ENCODE assay signal across 15 cellular contexts in genomic region chr17:82134101-82134500, GRCh38. TPM values are rescaled to one million over a fixed set of nuclear protein-coding genes. Genes with fewer than 3 reads are reported as not detected.
A peak's percentile ranks its signal among the peaks of the same experiment; 100 is the strongest.
DNase-seq lines count a peak whose midpoint lies in the region; ATAC-seq and TF ChIP-seq lines count a peak whose summit lies in the region.
"Had no signal": no experiment of that assay in that cellular context is flagged by ENCODE, and none has a peak within 500 bp of the region (broad histone marks: within the 10 kb centered on the region; RNA-seq: fewer than 3 reads in every experiment).

No MANE protein-coding gene starts in this region.

- 81 to 91% (median 91%) methylated on average over 11 of the region's 11 CpGs for WGBS in psoas muscle, 3 donors
- 97% methylated on average over 11 of the region's 11 CpGs for WGBS in GM23248 (ENCODE audit: low coverage in 1 of 2, low lambda C conversion rate in 2 of 2, missing lambda C conversion rate in 2 of 2), 2 experiments

- H3K9me3 ChIP-seq in fibroblast of lung (ENCODE audit: control insufficient read depth, insufficient read depth, low read depth, low read length) (no peaks in the 10 kb centered on the region), psoas muscle (no peaks in the 10 kb centered on the region), GM23248 (ENCODE audit: low read depth) (no peaks in the 10 kb centered on the region)
- H3K9me3 ChIP-seq: pancreas had no signal

- H3K4me1 ChIP-seq in fibroblast of lung (ENCODE audit: control insufficient read depth, extremely low read depth, insufficient read depth, low read length) (peaks cover 3% of the 10 kb centered on the region), psoas muscle (no peaks in the 10 kb centered on the region), GM23248 (ENCODE audit: insufficient read depth) (0 out of 2 replicates have a peak, but pooled peaks cover 3% of the 10 kb centered on the region)
- H3K4me1 ChIP-seq: pancreas had no signal

- H3K4me2 ChIP-seq in fibroblast of lung (ENCODE audit: extremely low read depth, insufficient read depth, low read length) = no peak overlapping the region
- H3K4me2 ChIP-seq in GM23248 (ENCODE audit: unreplicated experiment) = no peak overlapping the region

- peak; percentile 1 for DNase-seq in AG10803 (ENCODE audit: low read depth)
- DNase-seq in NCI-H69 (lab: John Stamatoyannopoulos, UW) = peak; percentile 77
- DNase-seq in fibroblast of lung (ENCODE audit: low read depth in 2 of 2) = peak in 1 of 2 donors; percentile 82
- peak; percentile 36 to 70 for DNase-seq in psoas muscle
- no peak for DNase-seq in NCI-H2227 treated with DMSO at 0.1 percent for 48 hours (lab: John Stamatoyannopoulos, UW)
- no peak for DNase-seq in GM23248
- DNase-seq: activated CD4-positive, alpha-beta T cell treated with anti-CD3 and anti-CD28 coated beads for 4 hours; central memory CD4-positive, alpha-beta T cell; foreskin melanocyte; GF-D8; left ventricle myocardium superior; NCI-H774; pancreas had no signal

- TF ChIP-seq CTCF in AG10803 (conservative IDR thresholded peaks at IDR 0.05; ENCODE audit: low read length) (no peak), fibroblast of lung (conservative IDR thresholded peaks at IDR 0.05 in 1 of 2, IDR thresholded peaks at IDR 0.05 in 1 of 2; ENCODE audit: low read depth in 1 of 2, low read length in 2 of 2) (no peak), psoas muscle (IDR thresholded peaks at IDR 0.05) (no peak)

- H3K27me3 ChIP-seq in fibroblast of lung (ENCODE audit: control insufficient read depth, insufficient read depth, low read length) (no peaks in the 10 kb centered on the region), psoas muscle (ENCODE audit: insufficient read depth in 3 of 3, low read length in 2 of 3) (no peaks in the 10 kb centered on the region), GM23248 (replicated peaks; ENCODE audit: insufficient read depth) (no peaks in the 10 kb centered on the region)
- H3K27me3 ChIP-seq: pancreas had no signal

- H2AFZ ChIP-seq in fibroblast of lung (ENCODE audit: low read length) (no peak overlapping the region), GM23248 (no peak overlapping the region)

- H3K4me3 ChIP-seq in AG10803 (ENCODE audit: low read length) (no peak overlapping the region), fibroblast of lung (replicated peaks in 1 of 4; ENCODE audit: control extremely low read depth in 1 of 4, insufficient read depth in 1 of 4, low read depth in 3 of 4, low read length in 4 of 4) (no peak overlapping the region), psoas muscle (no peak overlapping the region), GM23248 (no peak overlapping the region)
- H3K4me3 ChIP-seq: pancreas had no signal

- H3K9ac ChIP-seq in fibroblast of lung (ENCODE audit: insufficient read depth, low read length) (no peak overlapping the region), GM23248 (no peak overlapping the region)

- peak overlapping the region; percentile 1 for H3K27ac ChIP-seq in fibroblast of lung (ENCODE audit: insufficient read depth, low read length)
- peak overlapping the region; percentile 6 for H3K27ac ChIP-seq in psoas muscle
- H3K27ac ChIP-seq in GM23248 = no peak overlapping the region
- H3K27ac ChIP-seq: pancreas had no signal

- ATAC-seq in psoas muscle (peak; percentile 57 to 91 (median 82)), HG02610 (IDR thresholded peaks at IDR 0.05; ENCODE audit: unreplicated experiment) (no peak), GM18511 (IDR thresholded peaks at IDR 0.05; ENCODE audit: unreplicated experiment) (no peak)
- ATAC-seq: left ventricle myocardium superior had no signal

- in situ Hi-C loops in GM23248 (cut with MboI) = no loop called here

- no peaks in the 10 kb centered on the region for H3K9me2 ChIP-seq in GM23248 (ENCODE audit: insufficient read depth)

- intact Hi-C loops in psoas muscle (cut with DNase I) = no loop called here

- H3K36me3 ChIP-seq in fibroblast of lung (ENCODE audit: control insufficient read depth, insufficient read depth, low read length) (no peaks in the 10 kb centered on the region), psoas muscle (ENCODE audit: insufficient read depth in 1 of 2, low read depth in 1 of 2) (no peaks in the 10 kb centered on the region), GM23248 (ENCODE audit: low read depth) (no peaks in the 10 kb centered on the region)
- H3K36me3 ChIP-seq: pancreas had no signal

- H4K20me1 ChIP-seq in fibroblast of lung (ENCODE audit: control insufficient read depth, extremely low read depth, insufficient read depth, low read length) (no peaks in the 10 kb centered on the region), GM23248 (ENCODE audit: insufficient read depth) (no peaks in the 10 kb centered on the region)

- H3K79me2 ChIP-seq in fibroblast of lung (ENCODE audit: control insufficient read depth, insufficient read depth, low read length) (no peaks in the 10 kb centered on the region), GM23248 (ENCODE audit: insufficient read depth) (no peaks in the 10 kb centered on the region)

- H3F3A ChIP-seq in GM23248 (ENCODE audit: insufficient read depth) = peaks cover 5% of the 10 kb centered on the region; the same call in 1 of the 2 replicates

RNA-seq across cellular contexts. Expression of gene FASN, which starts 36.1 kb away (rescaled TPM):
- 85.0 and 242 TPM in 2 replicates for total RNA-seq in fibroblast of lung
- 36.8 and 84.2 TPM in 2 replicates for polyA plus RNA-seq in fibroblast of lung
- polyA plus RNA-seq in fibroblast of lung (2012) = 140 and 309 TPM in 2 replicates
- 297 and 334 TPM in 2 replicates for polyA minus RNA-seq in fibroblast of lung (ENCODE audit: low replicate concordance)
- 10 to 100 TPM; 17.2 to 37.3 (median 23.4) TPM for total RNA-seq in psoas muscle
- 10 to 100 TPM in 2 of 3 donors, 1 to 10 TPM in 1; 8.9 to 26.5 (median 12.0) TPM for polyA plus RNA-seq in psoas muscle
- total RNA-seq in GM23248 (2014; rRNA removed; shearing (Covaris generic)) = 33.8 and 38.2 TPM in 2 replicates
- polyA plus RNA-seq in GM23248 (2016; fragmentation: Nextera tagmentation; extraction: Ambion mirVana) = 12.7 and 16.3 TPM in 2 replicates

Comparison
In these comparisons a context has a peak if more than half of its experiments do, and no peak if none do; other contexts are left out.
1. DNase-seq: peak in AG10803 (single experiment), NCI-H69 (single experiment) and psoas muscle (2 of 2); none in NCI-H2227 treated with DMSO at 0.1 percent for 48 hours (single experiment) and GM23248 (single experiment).
2. ATAC-seq: peak in psoas muscle (4 of 4); none in HG02610 (single experiment) and GM18511 (single experiment).